18 cellular contexts compared by ENCODE assay signal in the genomic region with DNA sequence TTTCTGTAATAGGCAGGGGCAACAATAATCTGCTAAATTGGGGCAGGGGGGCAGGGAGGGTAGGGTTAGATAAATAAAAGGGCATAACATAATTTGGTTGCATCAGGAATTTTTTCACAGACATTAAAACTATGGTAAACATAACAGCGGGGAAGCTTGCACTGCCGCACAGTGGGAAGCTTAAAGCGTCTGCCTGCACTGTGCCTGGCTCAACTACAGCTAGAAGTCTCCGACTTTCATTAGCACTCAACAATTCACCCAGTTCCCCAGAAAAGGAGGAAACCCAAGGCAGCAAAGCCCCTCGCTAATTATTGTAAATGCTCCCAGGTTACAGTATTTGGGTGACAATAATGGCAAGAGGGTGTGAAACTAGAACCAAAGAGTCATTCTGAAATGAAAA.
"Had no signal": no experiment of that assay in that cellular context is flagged by ENCODE, and none has a peak within 500 bp of the region (broad histone marks: within the 10 kb centered on the region; RNA-seq: fewer than 3 reads in every experiment).

No MANE protein-coding gene starts in this region.

- H3K27me3 Mint-ChIP-seq: activated CD8-positive, alpha-beta memory T cell treated with anti-CD3 and anti-CD28 coated beads, Interleukin-2, amount 10 ng/mL, durations not matched to agents 7 days and 5 days; activated naive CD8-positive, alpha-beta T cell; activated T-cell treated with anti-CD3 and anti-CD28 coated beads, Interleukin-2, amount 50 U/mL, for 24 hours; memory B cell; stimulated activated naive B cell treated with anti-CD40 and anti-IgM and Interleukin-4, amounts not matched to agents 10 μg/mL and 1 μg/mL and 100 μg/mL, for 72 hours had no signal

- H3K27ac Mint-ChIP-seq: activated CD8-positive, alpha-beta memory T cell treated with anti-CD3 and anti-CD28 coated beads, Interleukin-2, amount 10 ng/mL, durations not matched to agents 7 days and 5 days; activated naive CD8-positive, alpha-beta T cell; activated T-cell treated with anti-CD3 and anti-CD28 coated beads, Interleukin-2, amount 50 U/mL, for 24 hours; stimulated activated naive B cell treated with anti-CD40 and anti-IgM and Interleukin-4, amounts not matched to agents 10 μg/mL and 1 μg/mL and 100 μg/mL, for 72 hours had no signal

- H3K27me3 ChIP-seq: right atrium auricular region had no signal

- H3K4me1 ChIP-seq: left ventricle myocardium inferior, right atrium auricular region had no signal

- H3K36me3 ChIP-seq: left ventricle myocardium inferior, right atrium auricular region had no signal

- H3K4me3 Mint-ChIP-seq: activated CD8-positive, alpha-beta memory T cell treated with anti-CD3 and anti-CD28 coated beads, Interleukin-2, amount 10 ng/mL, durations not matched to agents 7 days and 5 days; activated naive CD8-positive, alpha-beta T cell; activated T-cell treated with anti-CD3 and anti-CD28 coated beads, Interleukin-2, amount 50 U/mL, for 24 hours; memory B cell; stimulated activated naive B cell treated with anti-CD40 and anti-IgM and Interleukin-4, amounts not matched to agents 10 μg/mL and 1 μg/mL and 100 μg/mL, for 72 hours had no signal

- DNase-seq: activated CD4-positive, alpha-beta T cell treated with anti-CD3 and anti-CD28 coated beads, Interleukin-2, amount 50 U/mL, for 4 hours; activated CD8-positive, alpha-beta memory T cell treated with anti-CD3 and anti-CD28 coated beads, Interleukin-2, amount 10 ng/mL, durations not matched to agents 7 days and 5 days; activated effector memory CD4-positive, alpha-beta T cell treated with anti-CD3 and anti-CD28 coated beads, Interleukin-2, amount 50 U/mL, for 16 hours; activated T-cell treated with anti-CD3 and anti-CD28 coated beads, Interleukin-2, amount 50 U/mL, for 24 hours; amygdala; glutamatergic neuron; left ventricle myocardium inferior; stimulated activated CD4-positive, alpha-beta T cell treated with anti-CD3 and anti-CD28 coated beads, Interleukin-2, amount 100 ng/mL, for 24 hours; stimulated activated naive B cell treated with anti-CD40 and anti-IgM and Interleukin-4, amounts not matched to agents 10 μg/mL and 1 μg/mL and 100 μg/mL, for 72 hours; T-helper 2 cell; trophoblast cell had no signal

- FAIRE-seq: keratinocyte, TTC549 had no signal

- ATAC-seq: activated CD4-positive, CD25-positive, alpha-beta regulatory T cell treated with anti-CD3 and anti-CD28 coated beads, Interleukin-2, amount 50 U/mL, for 24 hours; activated CD8-positive, alpha-beta memory T cell treated with anti-CD3 and anti-CD28 coated beads, Interleukin-2, amount 10 ng/mL, durations not matched to agents 7 days and 5 days; esophagus mucosa; stimulated activated naive B cell treated with anti-CD40 and anti-IgM and Interleukin-4, amounts not matched to agents 10 μg/mL and 1 μg/mL and 100 μg/mL, for 72 hours had no signal

- H3K9me3 ChIP-seq: left ventricle myocardium inferior, right atrium auricular region had no signal

- H3K9me3 Mint-ChIP-seq: activated T-cell treated with anti-CD3 and anti-CD28 coated beads, Interleukin-2, amount 50 U/mL, for 24 hours; memory B cell; stimulated activated naive B cell treated with anti-CD40 and anti-IgM and Interleukin-4, amounts not matched to agents 10 μg/mL and 1 μg/mL and 100 μg/mL, for 72 hours had no signal

- H3K4me3 ChIP-seq: left ventricle myocardium inferior, right atrium auricular region had no signal

- H3K27ac ChIP-seq: left ventricle myocardium inferior, right atrium auricular region had no signal
